Comparison of ENCODE assay signal across 1 cellular context in genomic region chr17:75763613-75764416, GRCh38.
TF ChIP-seq lines count a peak whose summit lies in the region.

No MANE protein-coding gene starts in this region.

TF ChIP-seq in K562, 482 proteins besides CTCF, POLR2A, EP300 and RAD21:
- peak in 1 of 2 experiments; percentile 48; a peak in 1 of 4 replicates for TF ChIP-seq KDM1A (IDR thresholded peaks at IDR 0.05)
- TF ChIP-seq SAP30 (IDR thresholded peaks at IDR 0.05; ENCODE audit: borderline replicate concordance, insufficient read depth, low read depth, low read length, poor library complexity, severe bottlenecking): no peak
- no peak for TF ChIP-seq ZNF133 (CRISPR knock-in tag; IDR thresholded peaks at IDR 0.05)
- TF ChIP-seq ESRRA (IDR thresholded peaks at IDR 0.05; ENCODE audit: borderline replicate concordance, low read depth): peak; percentile 77
- peak; percentile 41; the same call in 1 of the 2 replicates for TF ChIP-seq BCOR (IDR thresholded peaks at IDR 0.05)
- TF ChIP-seq CEBPG (CRISPR knock-in tag; IDR thresholded peaks at IDR 0.05): peak; percentile 8; the same call in 1 of the 2 replicates
- no peak for TF ChIP-seq CEBPG (tag; conservative IDR thresholded peaks at IDR 0.05 in 1 of 2, IDR thresholded peaks at IDR 0.05 in 1 of 2)
- TF ChIP-seq HNRNPH1 (optimal IDR thresholded peaks at IDR 0.05; ENCODE audit: low read depth, low read length): no peak
- TF ChIP-seq TFAP4 (CRISPR knock-in tag; IDR thresholded peaks at IDR 0.05; ENCODE audit: borderline replicate concordance): 0 out of 2 replicates have a peak, but pooled peaks have one; percentile 10
- TF ChIP-seq FOXA3 (CRISPR knock-in tag; conservative IDR thresholded peaks at IDR 0.05 in 1 of 2, IDR thresholded peaks at IDR 0.05 in 1 of 2): peak in 1 of 2 experiments; percentile 34; a peak in 1 of 4 replicates
